ENCODE assay signal across 12 cellular contexts in the genomic region with DNA sequence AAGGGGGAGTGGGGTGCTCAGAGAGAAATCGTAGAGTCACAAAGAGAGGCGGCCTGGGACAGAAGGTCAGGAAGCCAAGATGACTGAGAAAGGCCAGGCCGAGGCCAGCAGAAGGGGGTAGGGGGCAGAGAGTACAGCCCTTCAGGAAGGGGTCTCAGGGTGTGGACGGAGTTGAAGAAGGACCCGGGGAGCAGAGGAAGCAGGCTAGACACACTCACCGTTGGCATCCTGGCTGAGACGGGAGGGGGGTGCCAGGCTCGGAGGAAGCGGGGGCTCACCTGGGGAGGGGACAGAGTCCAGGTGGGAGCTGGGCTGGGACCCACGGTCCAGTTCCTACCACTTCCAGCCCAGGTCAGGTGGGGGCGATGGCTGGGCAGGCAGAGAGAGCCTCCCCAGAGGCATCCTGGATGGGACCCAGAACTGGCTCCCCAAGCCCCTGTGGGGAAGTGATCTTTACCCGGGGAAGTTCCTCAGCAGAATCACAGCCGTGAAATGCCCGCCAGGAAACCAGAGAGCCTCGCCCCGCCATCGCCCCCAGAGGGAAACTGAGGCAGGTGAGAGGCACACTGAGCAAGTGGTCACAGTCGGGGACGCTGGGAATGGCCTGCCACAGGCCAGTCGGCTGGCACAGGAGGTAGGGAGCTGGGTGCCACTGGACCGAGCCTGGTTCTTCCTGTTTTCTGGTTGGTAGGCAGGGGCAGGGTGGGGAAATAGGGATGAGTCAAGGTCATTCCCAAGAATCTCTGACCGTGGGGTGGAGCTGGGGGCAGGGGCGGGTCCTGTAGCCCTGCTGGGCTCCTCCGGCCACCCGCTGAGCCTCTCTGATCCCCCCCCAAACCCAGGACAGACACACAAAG. TPM values are rescaled to one million over a fixed set of nuclear protein-coding genes. Genes with fewer than 3 reads are reported as not detected.
DNase-seq lines count a peak whose midpoint lies in the region; ATAC-seq, FAIRE-seq and TF ChIP-seq lines count a peak whose summit lies in the region.
"Had no signal": no experiment of that assay in that cellular context is flagged by ENCODE, and none has a peak within 500 bp of the region (broad histone marks: within the 10 kb centered on the region; RNA-seq: fewer than 3 reads in every experiment).

No MANE protein-coding gene starts in this region.

- H3K4me3 Mint-ChIP-seq in activated naive CD8-positive, alpha-beta T cell: peak overlapping the region; percentile 89

- no peak overlapping the region; a peak in 1 of 6 replicates for H3K4me3 ChIP-seq in HepG2 (replicated peaks in 1 of 3; ENCODE audit: insufficient read depth in 1 of 3, low read depth in 2 of 3, low read length in 3 of 3)

- TF ChIP-seq EP300 in HepG2 (IDR thresholded peaks at IDR 0.05; ENCODE audit: low read depth in 2 of 2, low read length in 2 of 2): no peak
- TF ChIP-seq EP300 in HepG2 (CRISPR knock-in tag; IDR thresholded peaks at IDR 0.05; ENCODE audit: borderline replicate concordance): no peak

- peaks cover 9% of the 10 kb centered on the region for H3K36me3 Mint-ChIP-seq in activated naive CD8-positive, alpha-beta T cell

- no TSS peak for BruUV-seq in HepG2 (replicated peaks; lab: Mats Ljungman, UMichigan)

- no peak overlapping the region for H3K9ac ChIP-seq in HepG2 (ENCODE audit: insufficient read depth, low read depth, low read length)

- TF ChIP-seq RAD21 in HepG2 (CRISPR knock-in tag; IDR thresholded peaks at IDR 0.05): no peak

- H3K27me3 ChIP-seq in HepG2 (ENCODE audit: control insufficient read depth in 1 of 2, insufficient read depth in 2 of 2, low read length in 2 of 2): peaks cover 11 to 31% of the 10 kb centered on the region in 2 experiments; a peak in 4 of 5 replicates

- peaks cover 13% of the 10 kb centered on the region for H3K4me1 Mint-ChIP-seq in activated naive CD8-positive, alpha-beta T cell (ENCODE audit: low read depth)

- intact Hi-C loops in HepG2 (cut with micrococcal nuclease; ENCODE audit: unreplicated experiment): no loop called here

- POLR2A ChIA-PET in HepG2 (lab: Yijun Ruan, JAX): no interaction called here

- no peaks in the 10 kb centered on the region for H4K20me1 ChIP-seq in HepG2 (ENCODE audit: insufficient read depth, low read length)

- WGBS in HepG2 (ENCODE audit: low lambda C conversion rate): 3% methylated on average over 17 of the region's 25 CpGs

- no peaks in the 10 kb centered on the region for H3K27me3 Mint-ChIP-seq in activated naive CD8-positive, alpha-beta T cell

- no peak overlapping the region for H2AFZ ChIP-seq in HepG2 (ENCODE audit: low read length)

- FAIRE-seq in H54 (lab: Jason Lieb, UNC) (no peak), HepG2 (lab: Jason Lieb, UNC) (no peak)

- CTCF ChIA-PET in HepG2 (lab: Yijun Ruan, JAX; ENCODE audit: low intra/inter-chr PET ratio, low total read pairs): no interaction called here

- TF ChIP-seq POLR2A in H54 (IDR thresholded peaks at IDR 0.05; ENCODE audit: low read depth, low read length): no peak
- TF ChIP-seq POLR2A in HepG2 (IDR thresholded peaks at IDR 0.05; ENCODE audit: insufficient read depth in 1 of 2, low read depth in 2 of 2, low read length in 2 of 2): no peak
- TF ChIP-seq POLR2A in erythroblast (IDR thresholded peaks at IDR 0.05; ENCODE audit: low read length): no peak

- H3K4me2 ChIP-seq in HepG2 (ENCODE audit: low read depth, low read length): peak overlapping the region; percentile 23; the same call in 1 of the 2 replicates

- H3K27ac Mint-ChIP-seq in activated naive CD8-positive, alpha-beta T cell: peak overlapping the region; percentile 85

- H3K27ac ChIP-seq in HepG2 (ENCODE audit: extremely low read length, insufficient read depth, low read length): no peak overlapping the region
- H3K27ac ChIP-seq: sigmoid colon had no signal

- ATAC-seq in HepG2: peak; percentile 21
- no peak for ATAC-seq in HG03097 (IDR thresholded peaks at IDR 0.05; ENCODE audit: low FRiP score, unreplicated experiment)

- peaks cover 18% of the 10 kb centered on the region for H3K9me3 ChIP-seq in HepG2 (ENCODE audit: low read length)

- no peaks in the 10 kb centered on the region for H3K9me3 Mint-ChIP-seq in activated naive CD8-positive, alpha-beta T cell (ENCODE audit: low read depth)

- peak; percentile 40 for DNase-seq in A172 (ENCODE audit: low spot score)
- peak; percentile 96 for DNase-seq in H54 (ENCODE audit: insufficient read length, low spot score)
- DNase-seq in HepG2 (ENCODE audit: low spot score): no peak
- DNase-seq in erythroblast (lab: John Stamatoyannopoulos, UW): no peak
- no peak for DNase-seq in SW480 (ENCODE audit: low spot score)
- no peak for DNase-seq in cortex of kidney (lab: John Stamatoyannopoulos, UW)
- DNase-seq: DMS53; NK-92 treated with Interleukin-12 subunit alpha and Interleukin-12 subunit beta, amount 100 ng/mL, for 24 hours; sigmoid colon had no signal

- H3K4me1 ChIP-seq in HepG2 (ENCODE audit: insufficient read depth, low read length): 0 out of 2 replicates have a peak, but pooled peaks cover 5% of the 10 kb centered on the region

- in situ Hi-C loops in HepG2 (cut with HindIII; ENCODE audit: extremely low pct_ligation_motif_present, low pct_unique_long_range_greater_than_20kb): no loop called here

- TF ChIP-seq CTCF in HepG2 (CRISPR knock-in tag; IDR thresholded peaks at IDR 0.05): no peak

- H3K79me2 ChIP-seq in HepG2 (ENCODE audit: insufficient read depth, low read length): no peaks in the 10 kb centered on the region

- no peaks in the 10 kb centered on the region for H3K36me3 ChIP-seq in HepG2 (replicated peaks in 1 of 2; ENCODE audit: control insufficient read depth in 1 of 2, insufficient read depth in 2 of 2, low read length in 2 of 2)
- H3K36me3 ChIP-seq: sigmoid colon had no signal

RNA-seq across cellular contexts. Expression of gene MATK, which starts 1.3 kb away (rescaled TPM):
- total RNA-seq in A172 (2014; rRNA removed; shearing (Covaris generic)): 0.05 and 0.78 TPM in 2 replicates
- not detected in 2 replicates for total RNA-seq in HepG2 (2016; rRNA removed; fragmentation: Illumina TruSeq; extraction: Trizol)
- not detected in 2 replicates for total RNA-seq in HepG2 (2016; cell fraction: cytosol; rRNA removed; fragmentation: Illumina TruSeq; extraction: Trizol; ENCODE audit: low read depth)
- total RNA-seq in HepG2 (2016; cell fraction: insoluble cytoplasmic fraction; rRNA removed; fragmentation: Illumina TruSeq; extraction: Trizol): not detected in 2 replicates
- total RNA-seq in HepG2 (2016; cell fraction: membrane; rRNA removed; fragmentation: Illumina TruSeq; extraction: Trizol): not detected in 2 replicates
- total RNA-seq in HepG2 (2016; cell fraction: nucleus; rRNA removed; fragmentation: Illumina TruSeq; extraction: Trizol): not detected in 2 replicates
- 0.09 TPM in 2 replicates for polyA plus RNA-seq in HepG2 (2011; rRNA removed)
- polyA plus RNA-seq in HepG2 (2011; cell fraction: cytosol; rRNA removed): 0.11 and 0.14 TPM in 2 replicates
- 0.32 TPM in 1 of 2 replicates, not detected in the other for polyA plus RNA-seq in HepG2 (2011; cell fraction: nucleus; rRNA removed)
- polyA plus RNA-seq in HepG2 (2012): not detected in 2 replicates
- 0.07 TPM in 1 of 2 replicates, not detected in the other for polyA plus RNA-seq in HepG2 (2016; cell fraction: cytosol; fragmentation: Illumina TruSeq; extraction: Trizol; ENCODE audit: low read depth)
- polyA plus RNA-seq in HepG2 (2016; cell fraction: insoluble cytoplasmic fraction; fragmentation: Illumina TruSeq; extraction: Trizol; ENCODE audit: low read depth): not detected in 2 replicates
- not detected in 2 replicates for polyA plus RNA-seq in HepG2 (2016; cell fraction: membrane; fragmentation: Illumina TruSeq; extraction: Trizol; ENCODE audit: low read depth)
- not detected in 2 replicates for polyA plus RNA-seq in HepG2 (2016; cell fraction: nucleus; fragmentation: Illumina TruSeq; extraction: Trizol; ENCODE audit: insufficient read depth, low read depth)
- 0.42 and 31.9 TPM in 2 replicates for polyA minus RNA-seq in HepG2 (2011; rRNA and poly(A)+ RNA removed; ENCODE audit: low replicate concordance)
- polyA minus RNA-seq in HepG2 (2011; cell fraction: cytosol; rRNA and poly(A)+ RNA removed): 0.70 TPM in 1 of 2 replicates, not detected in the other
- not detected in 2 replicates for polyA minus RNA-seq in HepG2 (2011; cell fraction: nucleus; rRNA and poly(A)+ RNA removed)

RNA-seq across cellular contexts. Expression of gene RAX2, which starts 12.8 kb away (rescaled TPM):
- total RNA-seq in A172 (2014; rRNA removed; shearing (Covaris generic)): not detected in 2 replicates
- not detected in 2 replicates for total RNA-seq in HepG2 (2016; rRNA removed; fragmentation: Illumina TruSeq; extraction: Trizol)
- not detected in 2 replicates for total RNA-seq in HepG2 (2016; cell fraction: cytosol; rRNA removed; fragmentation: Illumina TruSeq; extraction: Trizol; ENCODE audit: low read depth)
- total RNA-seq in HepG2 (2016; cell fraction: insoluble cytoplasmic fraction; rRNA removed; fragmentation: Illumina TruSeq; extraction: Trizol): not detected in 2 replicates
- not detected in 2 replicates for total RNA-seq in HepG2 (2016; cell fraction: membrane; rRNA removed; fragmentation: Illumina TruSeq; extraction: Trizol)
- total RNA-seq in HepG2 (2016; cell fraction: nucleus; rRNA removed; fragmentation: Illumina TruSeq; extraction: Trizol): not detected in 2 replicates
- polyA plus RNA-seq in HepG2 (2011; rRNA removed): not detected in 2 replicates
- polyA plus RNA-seq in HepG2 (2011; cell fraction: cytosol; rRNA removed): not detected in 2 replicates
- not detected in 2 replicates for polyA plus RNA-seq in HepG2 (2011; cell fraction: nucleus; rRNA removed)
- not detected in 2 replicates for polyA plus RNA-seq in HepG2 (2012)
- polyA plus RNA-seq in HepG2 (2016; cell fraction: cytosol; fragmentation: Illumina TruSeq; extraction: Trizol; ENCODE audit: low read depth): not detected in 2 replicates
- not detected in 2 replicates for polyA plus RNA-seq in HepG2 (2016; cell fraction: insoluble cytoplasmic fraction; fragmentation: Illumina TruSeq; extraction: Trizol; ENCODE audit: low read depth)
- not detected in 2 replicates for polyA plus RNA-seq in HepG2 (2016; cell fraction: membrane; fragmentation: Illumina TruSeq; extraction: Trizol; ENCODE audit: low read depth)
- polyA plus RNA-seq in HepG2 (2016; cell fraction: nucleus; fragmentation: Illumina TruSeq; extraction: Trizol; ENCODE audit: insufficient read depth, low read depth): not detected in 2 replicates
- polyA minus RNA-seq in HepG2 (2011; rRNA and poly(A)+ RNA removed; ENCODE audit: low replicate concordance): not detected in 2 replicates
- polyA minus RNA-seq in HepG2 (2011; cell fraction: cytosol; rRNA and poly(A)+ RNA removed): not detected in 2 replicates
- not detected in 2 replicates for polyA minus RNA-seq in HepG2 (2011; cell fraction: nucleus; rRNA and poly(A)+ RNA removed)
- total RNA-seq: sigmoid colon, ureter had no signal
- polyA plus RNA-seq: sigmoid colon had no signal

RNA-seq across cellular contexts. Expression of gene MRPL54, which starts 22.4 kb away (rescaled TPM):
- 74.4 and 95.3 TPM in 2 replicates for total RNA-seq in A172 (2014; rRNA removed; shearing (Covaris generic))
- 66.9 and 85.6 TPM in 2 replicates for total RNA-seq in HepG2 (2016; rRNA removed; fragmentation: Illumina TruSeq; extraction: Trizol)
- total RNA-seq in HepG2 (2016; cell fraction: cytosol; rRNA removed; fragmentation: Illumina TruSeq; extraction: Trizol; ENCODE audit: low read depth): 36.4 and 42.5 TPM in 2 replicates
- total RNA-seq in HepG2 (2016; cell fraction: insoluble cytoplasmic fraction; rRNA removed; fragmentation: Illumina TruSeq; extraction: Trizol): 71.3 and 95.8 TPM in 2 replicates
- 34.6 and 39.3 TPM in 2 replicates for total RNA-seq in HepG2 (2016; cell fraction: membrane; rRNA removed; fragmentation: Illumina TruSeq; extraction: Trizol)
- 17.6 and 22.0 TPM in 2 replicates for total RNA-seq in HepG2 (2016; cell fraction: nucleus; rRNA removed; fragmentation: Illumina TruSeq; extraction: Trizol)
- 36.8 and 37.2 TPM in 2 replicates for polyA plus RNA-seq in HepG2 (2011; rRNA removed)
- 49.6 and 71.2 TPM in 2 replicates for polyA plus RNA-seq in HepG2 (2011; cell fraction: cytosol; rRNA removed)
- polyA plus RNA-seq in HepG2 (2011; cell fraction: nucleus; rRNA removed): 14.2 and 18.6 TPM in 2 replicates
- polyA plus RNA-seq in HepG2 (2012): 22.5 and 27.7 TPM in 2 replicates
- polyA plus RNA-seq in HepG2 (2016; cell fraction: cytosol; fragmentation: Illumina TruSeq; extraction: Trizol; ENCODE audit: low read depth): 36.7 and 39.3 TPM in 2 replicates
- 81.5 and 84.4 TPM in 2 replicates for polyA plus RNA-seq in HepG2 (2016; cell fraction: insoluble cytoplasmic fraction; fragmentation: Illumina TruSeq; extraction: Trizol; ENCODE audit: low read depth)
- polyA plus RNA-seq in HepG2 (2016; cell fraction: membrane; fragmentation: Illumina TruSeq; extraction: Trizol; ENCODE audit: low read depth): 25.3 and 29.3 TPM in 2 replicates
- 29.4 and 38.4 TPM in 2 replicates for polyA plus RNA-seq in HepG2 (2016; cell fraction: nucleus; fragmentation: Illumina TruSeq; extraction: Trizol; ENCODE audit: insufficient read depth, low read depth)
- 6.8 and 14.7 TPM in 2 replicates for polyA minus RNA-seq in HepG2 (2011; rRNA and poly(A)+ RNA removed; ENCODE audit: low replicate concordance)
- polyA minus RNA-seq in HepG2 (2011; cell fraction: cytosol; rRNA and poly(A)+ RNA removed): 6.7 and 10.6 TPM in 2 replicates
- polyA minus RNA-seq in HepG2 (2011; cell fraction: nucleus; rRNA and poly(A)+ RNA removed): 4.5 and 6.2 TPM in 2 replicates

RNA-seq across cellular contexts. Expression of gene APBA3, which starts 23.3 kb away (rescaled TPM):
- 22.2 and 28.7 TPM in 2 replicates for total RNA-seq in A172 (2014; rRNA removed; shearing (Covaris generic))
- total RNA-seq in HepG2 (2016; rRNA removed; fragmentation: Illumina TruSeq; extraction: Trizol): 12.9 and 14.3 TPM in 2 replicates
- 5.4 and 8.4 TPM in 2 replicates for total RNA-seq in HepG2 (2016; cell fraction: cytosol; rRNA removed; fragmentation: Illumina TruSeq; extraction: Trizol; ENCODE audit: low read depth)
- total RNA-seq in HepG2 (2016; cell fraction: insoluble cytoplasmic fraction; rRNA removed; fragmentation: Illumina TruSeq; extraction: Trizol): 12.1 and 15.3 TPM in 2 replicates
- 9.8 and 12.8 TPM in 2 replicates for total RNA-seq in HepG2 (2016; cell fraction: membrane; rRNA removed; fragmentation: Illumina TruSeq; extraction: Trizol)
- total RNA-seq in HepG2 (2016; cell fraction: nucleus; rRNA removed; fragmentation: Illumina TruSeq; extraction: Trizol): 10.6 and 14.8 TPM in 2 replicates
- polyA plus RNA-seq in HepG2 (2011; rRNA removed): 14.2 and 18.7 TPM in 2 replicates
- 6.1 and 12.7 TPM in 2 replicates for polyA plus RNA-seq in HepG2 (2011; cell fraction: cytosol; rRNA removed)
- polyA plus RNA-seq in HepG2 (2011; cell fraction: nucleus; rRNA removed): 76.0 and 85.8 TPM in 2 replicates
- 6.8 and 9.1 TPM in 2 replicates for polyA plus RNA-seq in HepG2 (2012)
- polyA plus RNA-seq in HepG2 (2016; cell fraction: cytosol; fragmentation: Illumina TruSeq; extraction: Trizol; ENCODE audit: low read depth): 2.7 and 3.6 TPM in 2 replicates
- 9.5 and 10.3 TPM in 2 replicates for polyA plus RNA-seq in HepG2 (2016; cell fraction: insoluble cytoplasmic fraction; fragmentation: Illumina TruSeq; extraction: Trizol; ENCODE audit: low read depth)
- 6.0 and 6.1 TPM in 2 replicates for polyA plus RNA-seq in HepG2 (2016; cell fraction: membrane; fragmentation: Illumina TruSeq; extraction: Trizol; ENCODE audit: low read depth)
- polyA plus RNA-seq in HepG2 (2016; cell fraction: nucleus; fragmentation: Illumina TruSeq; extraction: Trizol; ENCODE audit: insufficient read depth, low read depth): 28.0 and 28.5 TPM in 2 replicates
- 14.2 and 22.9 TPM in 2 replicates for polyA minus RNA-seq in HepG2 (2011; rRNA and poly(A)+ RNA removed; ENCODE audit: low replicate concordance)
- 7.5 and 7.9 TPM in 2 replicates for polyA minus RNA-seq in HepG2 (2011; cell fraction: cytosol; rRNA and poly(A)+ RNA removed)
- 15.3 and 18.5 TPM in 2 replicates for polyA minus RNA-seq in HepG2 (2011; cell fraction: nucleus; rRNA and poly(A)+ RNA removed)

Comparison
In these comparisons a context has a peak if more than half of its experiments do, and no peak if none do; other contexts are left out.
1. DNase-seq: peak in A172 (single experiment) and H54 (single experiment); none in HepG2 (single experiment), erythroblast (0 of 2), SW480 (single experiment) and cortex of kidney (single experiment).